Comparison of ENCODE assay signal across 25 cellular contexts in genomic region chr11:134346101-134346975, GRCh38. TPM values are rescaled to one million over a fixed set of nuclear protein-coding genes. Genes with fewer than 3 reads are reported as not detected.
A peak's percentile ranks its signal among the peaks of the same experiment; 100 is the strongest.
DNase-seq lines count a peak whose midpoint lies in the region; ATAC-seq and TF ChIP-seq lines count a peak whose summit lies in the region.
"Had no signal": no experiment of that assay in that cellular context is flagged by ENCODE, and none has a peak within 500 bp of the region (broad histone marks: within the 10 kb centered on the region; RNA-seq: fewer than 3 reads in every experiment).

No MANE protein-coding gene starts in this region.

- H3K27me3 Mint-ChIP-seq in activated naive CD4-positive, alpha-beta T cell treated with anti-CD3 and anti-CD28 coated beads, Interleukin-2, amount 10 ng/mL, durations not matched to agents 7 days and 5 days: peaks cover 7% of the 10 kb centered on the region
- H3K27me3 Mint-ChIP-seq in activated naive CD4-positive, alpha-beta T cell treated with anti-CD3 and anti-CD28 coated beads for 36 hours (ENCODE audit: low read depth): no peaks in the 10 kb centered on the region
- no peaks in the 10 kb centered on the region for H3K27me3 Mint-ChIP-seq in T-helper 17 cell
- H3K27me3 Mint-ChIP-seq in activated CD4-positive, alpha-beta T cell treated with anti-CD3 and anti-CD28 coated beads, Interleukin-2, amount 10 ng/mL, durations not matched to agents 24 days and 14 days: no peaks in the 10 kb centered on the region
- H3K27me3 Mint-ChIP-seq: CD4-positive, alpha-beta T cell; stimulated activated naive B cell treated with anti-CD40 and anti-IgM and Interleukin-4, amounts not matched to agents 10 μg/mL and 1 μg/mL and 100 μg/mL, for 72 hours had no signal

- ATAC-seq in foreskin keratinocyte: peak; percentile 18
- ATAC-seq in T-helper 17 cell: no peak
- ATAC-seq: gastroesophageal sphincter; PC-3; stimulated activated naive B cell treated with anti-CD40 and anti-IgM and Interleukin-4, amounts not matched to agents 10 μg/mL and 1 μg/mL and 100 μg/mL, for 72 hours had no signal

- H3K4me1 Mint-ChIP-seq in activated naive CD4-positive, alpha-beta T cell treated with anti-CD3 and anti-CD28 coated beads, Interleukin-2, amount 10 ng/mL, durations not matched to agents 7 days and 5 days: peaks cover 22% of the 10 kb centered on the region
- H3K4me1 Mint-ChIP-seq in activated naive CD4-positive, alpha-beta T cell treated with anti-CD3 and anti-CD28 coated beads for 36 hours (ENCODE audit: low read depth): peaks cover 4% of the 10 kb centered on the region
- H3K4me1 Mint-ChIP-seq in T-helper 17 cell: peaks cover 16% of the 10 kb centered on the region
- H3K4me1 Mint-ChIP-seq in activated CD4-positive, alpha-beta T cell treated with anti-CD3 and anti-CD28 coated beads, Interleukin-2, amount 10 ng/mL, durations not matched to agents 24 days and 14 days: peaks cover 17% of the 10 kb centered on the region
- H3K4me1 Mint-ChIP-seq: stimulated activated naive B cell treated with anti-CD40 and anti-IgM and Interleukin-4, amounts not matched to agents 10 μg/mL and 1 μg/mL and 100 μg/mL, for 72 hours had no signal

- H3K4me3 Mint-ChIP-seq in activated naive CD4-positive, alpha-beta T cell treated with anti-CD3 and anti-CD28 coated beads, Interleukin-2, amount 10 ng/mL, durations not matched to agents 7 days and 5 days: no peak overlapping the region
- no peak overlapping the region for H3K4me3 Mint-ChIP-seq in activated naive CD4-positive, alpha-beta T cell treated with anti-CD3 and anti-CD28 coated beads for 36 hours
- no peak overlapping the region for H3K4me3 Mint-ChIP-seq in T-helper 17 cell
- no peak overlapping the region for H3K4me3 Mint-ChIP-seq in activated CD4-positive, alpha-beta T cell treated with anti-CD3 and anti-CD28 coated beads, Interleukin-2, amount 10 ng/mL, durations not matched to agents 24 days and 14 days
- H3K4me3 Mint-ChIP-seq: CD4-positive, alpha-beta T cell; naive B cell; stimulated activated naive B cell treated with anti-CD40 and anti-IgM and Interleukin-4, amounts not matched to agents 10 μg/mL and 1 μg/mL and 100 μg/mL, for 72 hours had no signal

- H3K9me3 ChIP-seq in T-helper 17 cell (ENCODE audit: control insufficient read depth, low read length, poor library complexity, severe bottlenecking): no peaks in the 10 kb centered on the region
- H3K9me3 ChIP-seq: gastroesophageal sphincter, HAP-1, tibial artery had no signal

- CTCF ChIA-PET in activated naive CD4-positive, alpha-beta T cell treated with anti-CD3 and anti-CD28 coated beads, Interleukin-2, amount 10 ng/mL, durations not matched to agents 7 days and 5 days (lab: Charles Lee): interaction anchor here (0.7 kb wide), 1 partner anchor 13 kb away, joined by 3 read pairs; no protein-coding TSS in a partner anchor
- CTCF ChIA-PET in activated naive CD4-positive, alpha-beta T cell treated with anti-CD3 and anti-CD28 coated beads for 36 hours (lab: Charles Lee): interaction anchor here (0.6 to 1.0 kb wide), 2 partner anchors 14 to 522 kb away, joined by 3 to 4 read pairs; no protein-coding TSS in a partner anchor

- H3K27me3 ChIP-seq in foreskin keratinocyte: no peaks in the 10 kb centered on the region
- H3K27me3 ChIP-seq: cardiac muscle cell, tibial artery had no signal

- intact Hi-C loops in activated naive CD4-positive, alpha-beta T cell treated with anti-CD3 and anti-CD28 coated beads for 36 hours (cut with micrococcal nuclease): no loop called here
- intact Hi-C loops in activated CD4-positive, alpha-beta T cell treated with anti-CD3 and anti-CD28 coated beads, Interleukin-2, amount 10 ng/mL, durations not matched to agents 24 days and 14 days (cut with micrococcal nuclease): no loop called here

- H3K27ac Mint-ChIP-seq in activated naive CD4-positive, alpha-beta T cell treated with anti-CD3 and anti-CD28 coated beads, Interleukin-2, amount 10 ng/mL, durations not matched to agents 7 days and 5 days: no peak overlapping the region
- H3K27ac Mint-ChIP-seq in activated naive CD4-positive, alpha-beta T cell treated with anti-CD3 and anti-CD28 coated beads for 36 hours: no peak overlapping the region
- no peak overlapping the region for H3K27ac Mint-ChIP-seq in T-helper 17 cell
- no peak overlapping the region for H3K27ac Mint-ChIP-seq in activated CD4-positive, alpha-beta T cell treated with anti-CD3 and anti-CD28 coated beads, Interleukin-2, amount 10 ng/mL, durations not matched to agents 24 days and 14 days
- H3K27ac Mint-ChIP-seq: CD4-positive, alpha-beta T cell; stimulated activated naive B cell treated with anti-CD40 and anti-IgM and Interleukin-4, amounts not matched to agents 10 μg/mL and 1 μg/mL and 100 μg/mL, for 72 hours had no signal

- H3K36me3 Mint-ChIP-seq in activated naive CD4-positive, alpha-beta T cell treated with anti-CD3 and anti-CD28 coated beads, Interleukin-2, amount 10 ng/mL, durations not matched to agents 7 days and 5 days: no peaks in the 10 kb centered on the region
- H3K36me3 Mint-ChIP-seq in activated naive CD4-positive, alpha-beta T cell treated with anti-CD3 and anti-CD28 coated beads for 36 hours (ENCODE audit: low read depth): peaks cover 3% of the 10 kb centered on the region
- H3K36me3 Mint-ChIP-seq in T-helper 17 cell (ENCODE audit: low read depth): no peaks in the 10 kb centered on the region
- peaks cover 3% of the 10 kb centered on the region for H3K36me3 Mint-ChIP-seq in activated CD4-positive, alpha-beta T cell treated with anti-CD3 and anti-CD28 coated beads, Interleukin-2, amount 10 ng/mL, durations not matched to agents 24 days and 14 days (ENCODE audit: low read depth)
- H3K36me3 Mint-ChIP-seq: naive B cell; stimulated activated naive B cell treated with anti-CD40 and anti-IgM and Interleukin-4, amounts not matched to agents 10 μg/mL and 1 μg/mL and 100 μg/mL, for 72 hours had no signal

- no peaks in the 10 kb centered on the region for H3K9me3 Mint-ChIP-seq in activated naive CD4-positive, alpha-beta T cell treated with anti-CD3 and anti-CD28 coated beads, Interleukin-2, amount 10 ng/mL, durations not matched to agents 7 days and 5 days
- H3K9me3 Mint-ChIP-seq in activated naive CD4-positive, alpha-beta T cell treated with anti-CD3 and anti-CD28 coated beads for 36 hours: no peaks in the 10 kb centered on the region
- H3K9me3 Mint-ChIP-seq in activated CD4-positive, alpha-beta T cell treated with anti-CD3 and anti-CD28 coated beads, Interleukin-2, amount 10 ng/mL, durations not matched to agents 24 days and 14 days: no peaks in the 10 kb centered on the region
- H3K9me3 Mint-ChIP-seq: CD4-positive, alpha-beta T cell; naive B cell; stimulated activated naive B cell treated with anti-CD40 and anti-IgM and Interleukin-4, amounts not matched to agents 10 μg/mL and 1 μg/mL and 100 μg/mL, for 72 hours had no signal

- no peak for TF ChIP-seq CTCF in foreskin keratinocyte (conservative IDR thresholded peaks at IDR 0.05)

- no peak overlapping the region for H3K27ac ChIP-seq in foreskin keratinocyte
- H3K27ac ChIP-seq: cardiac muscle cell, gastroesophageal sphincter, KMS-11, parathyroid adenoma, tibial artery had no signal

- no peaks in the 10 kb centered on the region for H3K4me1 ChIP-seq in foreskin keratinocyte
- H3K4me1 ChIP-seq: gastroesophageal sphincter, HAP-1, parathyroid adenoma, tibial artery had no signal

- DNase-seq in activated naive CD4-positive, alpha-beta T cell treated with anti-CD3 and anti-CD28 coated beads, Interleukin-2, amount 10 ng/mL, durations not matched to agents 7 days and 5 days: peak; percentile 17
- DNase-seq in activated naive CD4-positive, alpha-beta T cell treated with anti-CD3 and anti-CD28 coated beads for 36 hours: no peak
- DNase-seq in NCI-H526 (lab: John Stamatoyannopoulos, UW) (peak; percentile 49 to 82), foreskin keratinocyte (no peak), ureter (ENCODE audit: low spot score) (peak; percentile 34), T-helper 17 cell (no peak), putamen (ENCODE audit: low spot score) (no peak)
- no peak for DNase-seq in activated CD4-positive, alpha-beta T cell treated with anti-CD3 and anti-CD28 coated beads, Interleukin-2, amount 10 ng/mL, durations not matched to agents 24 days and 14 days
- DNase-seq: activated T-cell treated with anti-CD3 and anti-CD28 coated beads, Interleukin-2, amount 50 U/mL, for 1 hour; CD4-positive, alpha-beta T cell; DMS53; mesenchymal stem cell; MV-4-11; naive B cell; NCI-H2029 treated with DMSO at 0.1 percent for 48 hours; NCI-H774; PC-3; SHP77; stimulated activated naive B cell treated with anti-CD40 and anti-IgM and Interleukin-4, amounts not matched to agents 10 μg/mL and 1 μg/mL and 100 μg/mL, for 72 hours; tibial artery had no signal

RNA-seq across cellular contexts. Expression of gene GLB1L2, which starts 14.6 kb away (rescaled TPM):
- total RNA-seq in activated naive CD4-positive, alpha-beta T cell treated with anti-CD3 and anti-CD28 coated beads for 36 hours: 10 to 100 TPM in 1 of 2 experiments, 1 to 10 TPM in 1; 9.3 to 11.0 TPM
- total RNA-seq in foreskin keratinocyte (0.75 and 1.4 TPM in 2 replicates), ureter (11.1 TPM), T-helper 17 cell (under 1 TPM; 0.37 to 0.73 TPM)
- polyA plus RNA-seq in foreskin keratinocyte: 0.68 and 1.1 TPM in 2 replicates
- 10.2 and 11.2 TPM in 2 replicates for total RNA-seq in activated CD4-positive, alpha-beta T cell treated with anti-CD3 and anti-CD28 coated beads, Interleukin-2, amount 10 ng/mL, durations not matched to agents 24 days and 14 days

Comparison
In these comparisons a context has a peak if more than half of its experiments do, and no peak if none do; other contexts are left out.
1. DNase-seq: peak in activated naive CD4-positive, alpha-beta T cell treated with anti-CD3 and anti-CD28 coated beads, Interleukin-2, amount 10 ng/mL, durations not matched to agents 7 days and 5 days (single experiment), NCI-H526 (2 of 2) and ureter (single experiment); none in activated naive CD4-positive, alpha-beta T cell treated with anti-CD3 and anti-CD28 coated beads for 36 hours (single experiment), foreskin keratinocyte (0 of 2), T-helper 17 cell (0 of 3), activated CD4-positive, alpha-beta T cell treated with anti-CD3 and anti-CD28 coated beads, Interleukin-2, amount 10 ng/mL, durations not matched to agents 24 days and 14 days (single experiment) and putamen (single experiment).